Comparison of ENCODE assay signal across 19 cellular contexts in genomic region chr14:68962681-68963080, GRCh38. TPM values are rescaled to one million over a fixed set of nuclear protein-coding genes. Genes with fewer than 3 reads are reported as not detected.
DNase-seq lines count a peak whose midpoint lies in the region; ATAC-seq and TF ChIP-seq lines count a peak whose summit lies in the region.
"Had no signal": no experiment of that assay in that cellular context is flagged by ENCODE, and none has a peak within 500 bp of the region (broad histone marks: within the 10 kb centered on the region; RNA-seq: fewer than 3 reads in every experiment).

No MANE protein-coding gene starts in this region.

- TF ChIP-seq POLR2A in esophagus muscularis mucosa (IDR thresholded peaks at IDR 0.05; ENCODE audit: low read depth): no peak
- TF ChIP-seq POLR2A in sigmoid colon (IDR thresholded peaks at IDR 0.05): no peak

- POLR2A ChIA-PET in WTC11 (lab: Charles Lee): interaction anchor here (0.5 to 0.7 kb wide), 2 partner anchors 23 to 489 kb away, joined by 3 to 7 read pairs; no protein-coding TSS in a partner anchor

- peak overlapping the region; percentile 50 for H3K27ac Mint-ChIP-seq in WTC11

- H3K4me3 ChIP-seq in GM23248 (no peak overlapping the region), esophagus muscularis mucosa (no peak overlapping the region), sigmoid colon (no peak overlapping the region)
- H3K4me3 ChIP-seq: body of pancreas, mucosa of descending colon, right atrium auricular region, vagina had no signal

- no peaks in the 10 kb centered on the region for H3K27me3 Mint-ChIP-seq in WTC11 (ENCODE audit: low read depth)

- H3K36me3 Mint-ChIP-seq in WTC11: peaks cover 2% of the 10 kb centered on the region; the same call in 1 of the 2 replicates

- no peak overlapping the region for H2AFZ ChIP-seq in GM23248

- in situ Hi-C loops in GM23248 (cut with MboI): no loop called here

- intact Hi-C loops in esophagus muscularis mucosa (cut with DNase I) (no loop called here), sigmoid colon (cut with DNase I) (no loop called here)

- H3K79me2 ChIP-seq in GM23248 (ENCODE audit: insufficient read depth): peaks cover 100% of the 10 kb centered on the region

- 98% methylated on average over 3 of the region's 3 CpGs for WGBS in GM23248 (ENCODE audit: low coverage in 1 of 2, low lambda C conversion rate in 2 of 2, missing lambda C conversion rate in 2 of 2), 2 experiments
- 93% methylated on average over 3 of the region's 3 CpGs for WGBS in esophagus muscularis mucosa
- 93 to 96% methylated on average over 3 of the region's 3 CpGs for WGBS in sigmoid colon, 2 donors

- H3K9me2 ChIP-seq in GM23248 (ENCODE audit: insufficient read depth): no peaks in the 10 kb centered on the region

- DNase-seq in GM23248 (no peak), WTC11 (ENCODE audit: low spot score) (no peak), esophagus muscularis mucosa (ENCODE audit: extremely low spot score) (no peak), sigmoid colon (no peak), NCI-H1417 (lab: John Stamatoyannopoulos, UW) (no peak), kidney tubule cell (ENCODE audit: low spot score) (no peak), DMS53 treated with DMSO at 0.1 percent for 48 hours (lab: John Stamatoyannopoulos, UW; ENCODE audit: unreplicated experiment) (no peak)
- DNase-seq: activated CD4-positive, alpha-beta T cell treated with anti-CD3 and anti-CD28 coated beads for 48 hours; activated T-cell treated with anti-CD3 and anti-CD28 coated beads, Interleukin-2, amount 50 U/mL, for 72 hours; Kasumi-1; mucosa of descending colon; NCI-H510A; stimulated activated CD4-positive, alpha-beta T cell treated with anti-CD3 and anti-CD28 coated beads, Interleukin-2, amount 100 ng/mL, for 48 hours; T-helper 2 cell had no signal

- H3K4me1 ChIP-seq in GM23248 (ENCODE audit: insufficient read depth): peaks cover 66% of the 10 kb centered on the region
- H3K4me1 ChIP-seq in esophagus muscularis mucosa: peaks cover 83 to 100% (median 99%) of the 10 kb centered on the region in 4 donors
- peaks cover 0 to 100% (median 99%) of the 10 kb centered on the region in 4 donors for H3K4me1 ChIP-seq in sigmoid colon

- no peak overlapping the region for H3K4me3 Mint-ChIP-seq in WTC11
- H3K4me3 Mint-ChIP-seq: activated T-cell treated with anti-CD3 and anti-CD28 coated beads, Interleukin-2, amount 50 U/mL, for 72 hours had no signal

- TF ChIP-seq CTCF in WTC11 (IDR thresholded peaks at IDR 0.05): no peak
- no peak for TF ChIP-seq CTCF in esophagus muscularis mucosa (IDR thresholded peaks at IDR 0.05)
- no peak for TF ChIP-seq CTCF in sigmoid colon (IDR thresholded peaks at IDR 0.05)

- H3K9me3 Mint-ChIP-seq in WTC11: no peaks in the 10 kb centered on the region
- H3K9me3 Mint-ChIP-seq: activated T-cell treated with anti-CD3 and anti-CD28 coated beads, Interleukin-2, amount 50 U/mL, for 72 hours had no signal

- H3K9ac ChIP-seq in GM23248: no peak overlapping the region

- H4K20me1 ChIP-seq in GM23248 (ENCODE audit: insufficient read depth): peaks cover 73% of the 10 kb centered on the region

- no peak for TF ChIP-seq EP300 in esophagus muscularis mucosa (IDR thresholded peaks at IDR 0.05)
- TF ChIP-seq EP300 in sigmoid colon (IDR thresholded peaks at IDR 0.05): no peak

- peaks cover 75% of the 10 kb centered on the region for H3K4me1 Mint-ChIP-seq in WTC11

- H3K27me3 ChIP-seq in GM23248 (replicated peaks; ENCODE audit: insufficient read depth) (no peaks in the 10 kb centered on the region), esophagus muscularis mucosa (no peaks in the 10 kb centered on the region), sigmoid colon (no peaks in the 10 kb centered on the region)
- H3K27me3 ChIP-seq: body of pancreas, right atrium auricular region, vagina had no signal

- CTCF ChIA-PET in WTC11 (lab: Charles Lee): no interaction called here

- no peak overlapping the region for H3K4me2 ChIP-seq in GM23248 (ENCODE audit: unreplicated experiment)

- H3F3A ChIP-seq in GM23248 (ENCODE audit: insufficient read depth): peaks cover 80% of the 10 kb centered on the region

- H3K27ac ChIP-seq in GM23248 (peak overlapping the region; percentile 37), esophagus muscularis mucosa (replicated peaks in 1 of 4) (peak overlapping the region; percentile 81 to 98 (median 97)), sigmoid colon (peak overlapping the region; percentile 98 to 100 (median 100))
- H3K27ac ChIP-seq: body of pancreas, HL-60 had no signal

- H3K9me3 ChIP-seq in GM23248 (ENCODE audit: low read depth) (no peaks in the 10 kb centered on the region), esophagus muscularis mucosa (no peaks in the 10 kb centered on the region), sigmoid colon (no peaks in the 10 kb centered on the region)
- H3K9me3 ChIP-seq: body of pancreas, mucosa of descending colon, right atrium auricular region, vagina had no signal

- H3K36me3 ChIP-seq in GM23248 (ENCODE audit: low read depth) (peaks cover 11% of the 10 kb centered on the region), esophagus muscularis mucosa (peaks cover 0 to under 1% (median 0%) of the 10 kb centered on the region in 4 donors), sigmoid colon (peaks cover 0 to 2% (median under 1%) of the 10 kb centered on the region in 4 donors)
- H3K36me3 ChIP-seq: vagina had no signal

- ATAC-seq in WTC11 (no peak), HG03095 (IDR thresholded peaks at IDR 0.05; ENCODE audit: unreplicated experiment) (no peak)
- ATAC-seq: activated T-cell treated with anti-CD3 and anti-CD28 coated beads, Interleukin-2, amount 50 U/mL, for 72 hours; body of pancreas; mucosa of descending colon had no signal

TF ChIP-seq in WTC11, 78 proteins besides CTCF, POLR2A, EP300 and RAD21 (continues in another document):
- no peak for TF ChIP-seq AR (CRISPR knock-in tag; IDR thresholded peaks at IDR 0.05)
- no peak for TF ChIP-seq JUN (CRISPR knock-in tag; IDR thresholded peaks at IDR 0.05)
- TF ChIP-seq SMAD3 (CRISPR knock-in tag; IDR thresholded peaks at IDR 0.05; ENCODE audit: borderline replicate concordance): no peak
- no peak for TF ChIP-seq MLX (CRISPR knock-in tag; IDR thresholded peaks at IDR 0.05)
- no peak for TF ChIP-seq NFYB (CRISPR knock-in tag; conservative IDR thresholded peaks at IDR 0.05; ENCODE audit: low read depth)
- TF ChIP-seq, protein P1, sequence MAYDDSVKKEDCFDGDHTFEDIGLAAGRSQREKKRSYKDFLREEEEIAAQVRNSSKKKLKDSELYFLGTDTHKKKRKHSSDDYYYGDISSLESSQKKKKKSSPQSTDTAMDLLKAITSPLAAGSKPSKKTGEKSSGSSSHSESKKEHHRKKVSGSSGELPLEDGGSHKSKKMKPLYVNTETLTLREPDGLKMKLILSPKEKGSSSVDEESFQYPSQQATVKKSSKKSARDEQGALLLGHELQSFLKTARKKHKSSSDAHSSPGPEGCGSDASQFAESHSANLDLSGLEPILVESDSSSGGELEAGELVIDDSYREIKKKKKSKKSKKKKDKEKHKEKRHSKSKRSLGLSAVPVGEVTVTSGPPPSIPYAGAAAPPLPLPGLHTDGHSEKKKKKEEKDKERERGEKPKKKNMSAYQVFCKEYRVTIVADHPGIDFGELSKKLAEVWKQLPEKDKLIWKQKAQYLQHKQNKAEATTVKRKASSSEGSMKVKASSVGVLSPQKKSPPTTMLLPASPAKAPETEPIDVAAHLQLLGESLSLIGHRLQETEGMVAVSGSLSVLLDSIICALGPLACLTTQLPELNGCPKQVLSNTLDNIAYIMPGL (CRISPR knock-in tag; IDR thresholded peaks at IDR 0.05): no peak

RNA-seq across cellular contexts. Expression of gene ACTN1, which starts 16.4 kb away (rescaled TPM):
- 403 and 414 TPM in 2 replicates for total RNA-seq in GM23248 (2014; rRNA removed; shearing (Covaris generic))
- polyA plus RNA-seq in GM23248 (2016; fragmentation: Nextera tagmentation; extraction: Ambion mirVana): 593 and 597 TPM in 2 replicates
- total RNA-seq in WTC11 (2021): 196 to 198 TPM (median 197 TPM) in 3 replicates
- total RNA-seq in esophagus muscularis mucosa: 1,000 to 10,000 TPM in 3 of 4 donors, 100 to 1,000 TPM in 1; 958 to 2,110 (median 1,439) TPM
- total RNA-seq in sigmoid colon: 1,000 to 10,000 TPM in 1 of 4 donors, 100 to 1,000 TPM in 3; 372 to 1,069 (median 688) TPM
- polyA plus RNA-seq in sigmoid colon: 10 to 100 TPM; 20.1 to 98.1 (median 24.0) TPM

Comparison
In these comparisons a context has a peak if more than half of its experiments do, and no peak if none do; other contexts are left out.
1. H3K27ac ChIP-seq: peak in every context shown above with its lines; median percentile 100 in sigmoid colon; 97 in esophagus muscularis mucosa; 37 in GM23248.